8 cellular contexts compared by ENCODE assay signal in the genomic region with DNA sequence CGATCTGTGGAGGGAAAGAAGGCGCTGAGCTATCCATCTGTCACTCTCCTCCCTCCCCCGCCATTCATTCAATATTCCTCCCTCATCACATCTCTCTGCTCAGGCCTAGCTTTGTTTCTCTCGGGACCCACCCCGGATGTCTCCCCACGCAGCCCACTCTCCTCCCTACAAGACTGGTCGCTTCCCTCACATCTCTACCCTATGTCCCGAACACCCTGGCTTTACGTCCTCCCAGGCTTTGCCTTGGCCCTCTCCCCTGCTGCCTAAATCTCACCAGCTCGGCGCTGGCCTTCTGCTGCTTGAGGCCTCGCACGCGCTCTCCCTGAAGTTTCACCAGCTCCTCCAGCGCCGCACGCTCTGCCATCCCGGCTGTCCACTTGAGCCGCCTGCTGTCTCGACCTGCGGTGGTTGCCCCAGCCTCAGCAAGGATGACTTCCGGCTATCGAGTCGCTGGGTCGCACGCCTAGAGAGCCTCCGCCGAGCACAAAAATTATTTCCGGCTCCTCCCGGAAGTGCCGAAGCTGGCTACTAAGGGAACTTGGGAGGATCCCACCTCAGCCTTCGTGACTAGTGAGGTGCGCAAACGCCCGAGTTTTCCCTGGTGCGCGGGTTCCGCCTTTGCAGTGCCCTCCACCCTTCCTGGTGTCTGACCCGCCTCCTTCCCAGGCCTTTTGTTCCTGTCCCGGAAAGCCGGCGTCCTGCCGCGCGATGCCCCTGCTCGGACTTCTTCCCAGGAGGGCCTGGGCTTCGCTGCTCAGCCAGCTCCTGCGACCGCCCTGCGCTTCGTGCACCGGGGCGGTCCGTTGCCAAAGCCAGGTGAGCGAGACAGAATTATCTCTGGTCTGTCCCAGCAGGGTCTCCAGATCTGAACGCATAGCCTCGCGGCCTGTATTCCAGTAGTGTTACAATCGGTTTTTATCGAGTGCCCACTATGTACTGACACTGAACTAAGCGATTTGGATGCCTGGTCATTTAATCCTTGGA.
DNase-seq lines count a peak whose midpoint lies in the region; ATAC-seq, FAIRE-seq and TF ChIP-seq lines count a peak whose summit lies in the region.

A gene with protein sequence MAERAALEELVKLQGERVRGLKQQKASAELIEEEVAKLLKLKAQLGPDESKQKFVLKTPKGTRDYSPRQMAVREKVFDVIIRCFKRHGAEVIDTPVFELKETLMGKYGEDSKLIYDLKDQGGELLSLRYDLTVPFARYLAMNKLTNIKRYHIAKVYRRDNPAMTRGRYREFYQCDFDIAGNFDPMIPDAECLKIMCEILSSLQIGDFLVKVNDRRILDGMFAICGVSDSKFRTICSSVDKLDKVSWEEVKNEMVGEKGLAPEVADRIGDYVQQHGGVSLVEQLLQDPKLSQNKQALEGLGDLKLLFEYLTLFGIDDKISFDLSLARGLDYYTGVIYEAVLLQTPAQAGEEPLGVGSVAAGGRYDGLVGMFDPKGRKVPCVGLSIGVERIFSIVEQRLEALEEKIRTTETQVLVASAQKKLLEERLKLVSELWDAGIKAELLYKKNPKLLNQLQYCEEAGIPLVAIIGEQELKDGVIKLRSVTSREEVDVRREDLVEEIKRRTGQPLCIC (minus strand): TSS at position 430 of the 984 bp plus-strand sequence. CDS start 66 bp downstream, at position 364.
A gene with protein sequence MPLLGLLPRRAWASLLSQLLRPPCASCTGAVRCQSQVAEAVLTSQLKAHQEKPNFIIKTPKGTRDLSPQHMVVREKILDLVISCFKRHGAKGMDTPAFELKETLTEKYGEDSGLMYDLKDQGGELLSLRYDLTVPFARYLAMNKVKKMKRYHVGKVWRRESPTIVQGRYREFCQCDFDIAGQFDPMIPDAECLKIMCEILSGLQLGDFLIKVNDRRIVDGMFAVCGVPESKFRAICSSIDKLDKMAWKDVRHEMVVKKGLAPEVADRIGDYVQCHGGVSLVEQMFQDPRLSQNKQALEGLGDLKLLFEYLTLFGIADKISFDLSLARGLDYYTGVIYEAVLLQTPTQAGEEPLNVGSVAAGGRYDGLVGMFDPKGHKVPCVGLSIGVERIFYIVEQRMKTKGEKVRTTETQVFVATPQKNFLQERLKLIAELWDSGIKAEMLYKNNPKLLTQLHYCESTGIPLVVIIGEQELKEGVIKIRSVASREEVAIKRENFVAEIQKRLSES (plus strand): TSS at position 515 of the 984 bp plus-strand sequence. CDS start 194 bp downstream, at position 709.

- peaks cover 13% of the 10 kb centered on the region for H3K4me1 ChIP-seq in Loucy (ENCODE audit: insufficient read depth, low read length, poor library complexity, severe bottlenecking)

- no peaks in the 10 kb centered on the region for H3K9me3 ChIP-seq in Loucy (ENCODE audit: insufficient read depth, low read depth, low read length)

- H3K4me3 ChIP-seq in Loucy (ENCODE audit: low read length, poor library complexity, severe bottlenecking), result peak within 1 kb of the TSS; percentile 84

- peak; percentile 60 for FAIRE-seq in H54 (lab: Jason Lieb, UNC)

- ATAC-seq in stimulated activated naive CD8-positive, alpha-beta T cell treated with anti-CD3 and anti-CD28 coated beads, Interleukin-15, amount 100 ng/mL, for 72 hours, result peak; percentile 98

- no peaks in the 10 kb centered on the region for H3K9me3 Mint-ChIP-seq in nephron progenitor cell
- no peaks in the 10 kb centered on the region for H3K9me3 Mint-ChIP-seq in stimulated activated naive CD8-positive, alpha-beta T cell treated with anti-CD3 and anti-CD28 coated beads, Interleukin-15, amount 100 ng/mL, for 72 hours

- peak within 1 kb of the TSS; percentile 98 for H3K27ac Mint-ChIP-seq in nephron progenitor cell
- H3K27ac Mint-ChIP-seq in stimulated activated naive CD8-positive, alpha-beta T cell treated with anti-CD3 and anti-CD28 coated beads, Interleukin-15, amount 100 ng/mL, for 72 hours, result peak within 1 kb of the TSS; percentile 98

- peak within 1 kb of the TSS; percentile 92 for H2AFZ ChIP-seq in Loucy (ENCODE audit: low read length)

- DNase-seq in ELF-1 (ENCODE audit: low read depth, low spot score), result peak; percentile 97
- peak; percentile 71 for DNase-seq in H54 (ENCODE audit: insufficient read length, low spot score)
- DNase-seq in SHP77 treated with DMSO at 0.1 percent for 48 hours (lab: John Stamatoyannopoulos, UW), result peak; percentile 87
- peak; percentile 50 for DNase-seq in activated gamma-delta T cell (lab: John Stamatoyannopoulos, UW)
- DNase-seq in fibroblast of the conjunctiva (ENCODE audit: low read depth), result peak; percentile 87
- DNase-seq in nephron progenitor cell, result peak; percentile 86
- peak; percentile 80 to 88 for DNase-seq in stimulated activated naive CD8-positive, alpha-beta T cell treated with anti-CD3 and anti-CD28 coated beads, Interleukin-15, amount 100 ng/mL, for 72 hours

- H3K36me3 Mint-ChIP-seq in nephron progenitor cell (ENCODE audit: low read depth), result peaks cover 45% of the 10 kb centered on the region

- peak; percentile 89 for TF ChIP-seq POLR2A in H54 (IDR thresholded peaks at IDR 0.05; ENCODE audit: low read depth, low read length)

- H3K79me2 ChIP-seq in Loucy (ENCODE audit: insufficient read depth, low read length), result peaks cover 57% of the 10 kb centered on the region

- no peaks in the 10 kb centered on the region for H3F3A ChIP-seq in Loucy (ENCODE audit: low read depth)

- no peak for TF ChIP-seq CTCF in Loucy (conservative IDR thresholded peaks at IDR 0.05; ENCODE audit: low read length)
- TF ChIP-seq CTCF in nephron progenitor cell (IDR thresholded peaks at IDR 0.05), result no peak

- peak within 1 kb of the TSS; percentile 86 for H3K4me2 ChIP-seq in Loucy (ENCODE audit: low read depth, low read length, poor library complexity, severe bottlenecking)

- peaks cover 15% of the 10 kb centered on the region; the same call in 1 of the 2 replicates for H3K36me3 ChIP-seq in Loucy (ENCODE audit: insufficient read depth, low read length)

- peak within 1 kb of the TSS; percentile 85 for H3K9ac ChIP-seq in Loucy (ENCODE audit: low read depth, low read length, poor library complexity, severe bottlenecking)

- H3K9me2 ChIP-seq in Loucy (replicated peaks; ENCODE audit: low read depth, low read length), result no peaks in the 10 kb centered on the region

- no peaks in the 10 kb centered on the region for H3K27me3 ChIP-seq in Loucy (ENCODE audit: insufficient read depth, low read length, poor library complexity, severe bottlenecking)

- peak within 1 kb of the TSS; percentile 99 for H3K4me3 Mint-ChIP-seq in nephron progenitor cell
- H3K4me3 Mint-ChIP-seq in stimulated activated naive CD8-positive, alpha-beta T cell treated with anti-CD3 and anti-CD28 coated beads, Interleukin-15, amount 100 ng/mL, for 72 hours, result peak within 1 kb of the TSS; percentile 95 to 100

- peaks cover 13% of the 10 kb centered on the region for H4K20me1 ChIP-seq in Loucy (ENCODE audit: insufficient read depth, low read length, poor library complexity, severe bottlenecking)

- H3K27me3 Mint-ChIP-seq in nephron progenitor cell (ENCODE audit: low read depth, poor library complexity), result peaks cover 3% of the 10 kb centered on the region
- no peaks in the 10 kb centered on the region for H3K27me3 Mint-ChIP-seq in stimulated activated naive CD8-positive, alpha-beta T cell treated with anti-CD3 and anti-CD28 coated beads, Interleukin-15, amount 100 ng/mL, for 72 hours

- peaks cover 37% of the 10 kb centered on the region for H3K4me1 Mint-ChIP-seq in nephron progenitor cell
- H3K4me1 Mint-ChIP-seq in stimulated activated naive CD8-positive, alpha-beta T cell treated with anti-CD3 and anti-CD28 coated beads, Interleukin-15, amount 100 ng/mL, for 72 hours, result peaks cover 54% of the 10 kb centered on the region

Comparison
In these comparisons a context has a peak if more than half of its experiments do, and no peak if none do; other contexts are left out.
1. Peak in every context shown above with its lines: DNase-seq, ATAC-seq and H3K4me3 ChIP-seq.